Comparison of ENCODE assay signal across 26 cellular contexts in the genomic region with DNA sequence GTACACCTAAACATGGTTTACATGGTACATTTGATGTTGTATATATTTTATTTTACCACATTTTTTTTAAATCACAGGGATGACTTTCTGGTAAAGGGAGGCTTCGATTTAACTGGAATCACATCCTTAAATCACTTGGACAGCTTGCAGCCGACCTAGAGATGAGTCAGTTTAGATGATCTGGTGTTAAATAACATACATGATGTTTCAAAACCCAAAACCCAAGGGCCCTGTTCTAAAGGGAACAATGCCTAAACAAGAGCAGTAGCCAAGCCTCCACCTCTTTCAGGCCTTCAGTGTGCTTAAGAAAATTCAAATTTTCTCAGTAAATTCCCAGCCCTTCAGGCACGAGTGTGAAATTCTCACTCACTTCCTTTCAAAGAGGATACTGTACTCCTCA.
"Had no signal": no experiment of that assay in that cellular context is flagged by ENCODE, and none has a peak within 500 bp of the region (broad histone marks: within the 10 kb centered on the region; RNA-seq: fewer than 3 reads in every experiment).

No MANE protein-coding gene starts in this region.

- ATAC-seq: activated CD8-positive, alpha-beta memory T cell treated with anti-CD3 and anti-CD28 coated beads, Interleukin-2, amount 10 ng/mL, durations not matched to agents 7 days and 5 days; activated CD8-positive, alpha-beta T cell treated with anti-CD3 and anti-CD28 coated beads for 36 hours; activated naive CD8-positive, alpha-beta T cell treated with anti-CD3 and anti-CD28 coated beads, Interleukin-2, amount 50 U/mL, for 24 hours; body of pancreas; naive thymus-derived CD8-positive, alpha-beta T cell; sciatic nerve; stimulated activated naive CD8-positive, alpha-beta T cell treated with anti-CD3 and anti-CD28 coated beads, Interleukin-15, Interleukin-2, amounts not matched to agents 100 U/mL and 50 U/mL, for 24 hours; upper lobe of right lung had no signal

- H3K9me3 Mint-ChIP-seq: activated CD4-positive, alpha-beta T cell treated with anti-CD3 and anti-CD28 coated beads, Interleukin-2, amount 10 ng/mL, durations not matched to agents 7 days and 5 days; activated CD8-positive, alpha-beta T cell treated with anti-CD3 and anti-CD28 coated beads for 36 hours; activated naive CD8-positive, alpha-beta T cell treated with anti-CD3 and anti-CD28 coated beads, Interleukin-2, amount 50 U/mL, for 24 hours; activated T-helper 1 cell treated with anti-CD3 and anti-CD28 coated beads, Interleukin-12 subunit alpha, Interleukin-12 subunit beta, Interleukin-2, Interleukin-4 antibody, amounts not matched to agents 30 ng/mL and 10 ng/mL and 1 ng/mL, durations not matched to agents 14 hours and 24 hours and 36 hours; dendritic cell treated with granulocyte-macrophage colony-stimulating factor and Interleukin-4, amounts not matched to agents 40 ng/mL and 50 ng/mL, for 4 days; naive thymus-derived CD8-positive, alpha-beta T cell; neural progenitor cell had no signal

- H3K36me3 Mint-ChIP-seq: activated CD8-positive, alpha-beta memory T cell treated with anti-CD3 and anti-CD28 coated beads, Interleukin-2, amount 10 ng/mL, durations not matched to agents 7 days and 5 days; naive thymus-derived CD8-positive, alpha-beta T cell; neural progenitor cell had no signal

- H3K9me3 ChIP-seq: body of pancreas, thyroid gland, upper lobe of right lung had no signal

- H3K4me1 ChIP-seq: body of pancreas, neural progenitor cell, thyroid gland, upper lobe of right lung had no signal

- H3K4me1 Mint-ChIP-seq: activated CD4-positive, alpha-beta T cell treated with anti-CD3 and anti-CD28 coated beads, Interleukin-2, amount 10 ng/mL, durations not matched to agents 7 days and 5 days; activated CD8-positive, alpha-beta memory T cell treated with anti-CD3 and anti-CD28 coated beads, Interleukin-2, amount 10 ng/mL, durations not matched to agents 7 days and 5 days; activated naive CD8-positive, alpha-beta T cell treated with anti-CD3 and anti-CD28 coated beads, Interleukin-2, amount 50 U/mL, for 24 hours; naive thymus-derived CD8-positive, alpha-beta T cell had no signal

- H3K36me3 ChIP-seq: neural progenitor cell, spleen, thyroid gland, upper lobe of right lung had no signal

- H3K4me3 Mint-ChIP-seq: activated CD4-positive, alpha-beta T cell treated with anti-CD3 and anti-CD28 coated beads, Interleukin-2, amount 10 ng/mL, durations not matched to agents 7 days and 5 days; activated CD8-positive, alpha-beta memory T cell treated with anti-CD3 and anti-CD28 coated beads, Interleukin-2, amount 10 ng/mL, durations not matched to agents 7 days and 5 days; activated CD8-positive, alpha-beta T cell treated with anti-CD3 and anti-CD28 coated beads for 36 hours; activated naive CD8-positive, alpha-beta T cell treated with anti-CD3 and anti-CD28 coated beads, Interleukin-2, amount 50 U/mL, for 24 hours; activated T-helper 1 cell treated with anti-CD3 and anti-CD28 coated beads, Interleukin-12 subunit alpha, Interleukin-12 subunit beta, Interleukin-2, Interleukin-4 antibody, amounts not matched to agents 30 ng/mL and 10 ng/mL and 1 ng/mL, durations not matched to agents 14 hours and 24 hours and 36 hours; dendritic cell treated with granulocyte-macrophage colony-stimulating factor and Interleukin-4, amounts not matched to agents 40 ng/mL and 50 ng/mL, for 4 days; naive thymus-derived CD8-positive, alpha-beta T cell; neural progenitor cell had no signal

- H3K27ac ChIP-seq: body of pancreas, neural progenitor cell, spleen, thyroid gland, upper lobe of right lung, VCaP had no signal

- H2AFZ ChIP-seq: neural progenitor cell had no signal

- H3K4me3 ChIP-seq: body of pancreas, lung, neural progenitor cell, spleen, thyroid gland, upper lobe of right lung had no signal

- H3K4me2 ChIP-seq: neural progenitor cell had no signal

- H3K27ac Mint-ChIP-seq: activated CD4-positive, alpha-beta T cell treated with anti-CD3 and anti-CD28 coated beads, Interleukin-2, amount 10 ng/mL, durations not matched to agents 7 days and 5 days; activated CD8-positive, alpha-beta memory T cell treated with anti-CD3 and anti-CD28 coated beads, Interleukin-2, amount 10 ng/mL, durations not matched to agents 7 days and 5 days; activated CD8-positive, alpha-beta T cell treated with anti-CD3 and anti-CD28 coated beads for 36 hours; activated naive CD8-positive, alpha-beta T cell treated with anti-CD3 and anti-CD28 coated beads, Interleukin-2, amount 50 U/mL, for 24 hours; activated T-helper 1 cell treated with anti-CD3 and anti-CD28 coated beads, Interleukin-12 subunit alpha, Interleukin-12 subunit beta, Interleukin-2, Interleukin-4 antibody, amounts not matched to agents 30 ng/mL and 10 ng/mL and 1 ng/mL, durations not matched to agents 14 hours and 24 hours and 36 hours; dendritic cell treated with granulocyte-macrophage colony-stimulating factor and Interleukin-4, amounts not matched to agents 40 ng/mL and 50 ng/mL, for 4 days; naive thymus-derived CD8-positive, alpha-beta T cell; neural progenitor cell had no signal

- DNase-seq: activated CD4-positive, alpha-beta T cell treated with anti-CD3 and anti-CD28 coated beads, Interleukin-2, amount 10 ng/mL, durations not matched to agents 7 days and 5 days; activated CD4-positive, CD25-positive, alpha-beta regulatory T cell treated with anti-CD3 and anti-CD28 coated beads, Interleukin-2, amount 50 U/mL, for 72 hours; activated CD8-positive, alpha-beta memory T cell treated with anti-CD3 and anti-CD28 coated beads, Interleukin-2, amount 10 ng/mL, durations not matched to agents 7 days and 5 days; activated CD8-positive, alpha-beta T cell treated with anti-CD3 and anti-CD28 coated beads for 36 hours; activated gamma-delta T cell; activated naive CD4-positive, alpha-beta T cell treated with anti-CD3 and anti-CD28 coated beads, Interleukin-2, amount 50 U/mL, for 16 hours; activated naive CD8-positive, alpha-beta T cell treated with anti-CD3 and anti-CD28 coated beads, Interleukin-2, amount 50 U/mL, for 24 hours; activated T-cell treated with anti-CD3 and anti-CD28 coated beads for 4 hours; anterior cingulate cortex; body of pancreas; effector CD8-positive, alpha-beta T cell; foreskin fibroblast; kidney; naive thymus-derived CD8-positive, alpha-beta T cell; spleen; stimulated activated CD4-positive, alpha-beta T cell treated with anti-CD3 and anti-CD28 coated beads, Interleukin-4, amount 100 ng/mL, for 24 hours; stimulated activated naive CD8-positive, alpha-beta T cell treated with anti-CD3 and anti-CD28 coated beads, Interleukin-15, Interleukin-2, amounts not matched to agents 100 U/mL and 50 U/mL, for 24 hours; substantia nigra; thyroid gland; upper lobe of right lung had no signal

- H3K27me3 ChIP-seq: thyroid gland had no signal
